ENCODE assay signal across 9 cellular contexts in genomic region chr20:57265649-57266250, GRCh38. TPM values are rescaled to one million over a fixed set of nuclear protein-coding genes. Genes with fewer than 3 reads are reported as not detected.
DNase-seq lines count a peak whose midpoint lies in the region; ATAC-seq, FAIRE-seq and TF ChIP-seq lines count a peak whose summit lies in the region.
"Had no signal": no experiment of that assay in that cellular context is flagged by ENCODE, and none has a peak within 500 bp of the region (broad histone marks: within the 10 kb centered on the region; RNA-seq: fewer than 3 reads in every experiment).

No MANE protein-coding gene starts in this region.

- ATAC-seq in HCT116 (peak; percentile 68), aorta (ENCODE audit: low FRiP score) (no peak)

- no peak for TF ChIP-seq CTCF in HCT116 (IDR thresholded peaks at IDR 0.05 in 2 of 3, conservative IDR thresholded peaks at IDR 0.05 in 1 of 3; ENCODE audit: borderline replicate concordance in 1 of 3, insufficient read depth in 1 of 3, low read depth in 2 of 3, low read length in 2 of 3)
- TF ChIP-seq CTCF in astrocyte (IDR thresholded peaks at IDR 0.05; ENCODE audit: insufficient read depth, low read depth, low read length): no peak
- no peak for TF ChIP-seq CTCF in spleen (IDR thresholded peaks at IDR 0.05 in 8 of 11, conservative IDR thresholded peaks at IDR 0.05 in 3 of 11)

- no peak overlapping the region for H3K27ac Mint-ChIP-seq in astrocyte (ENCODE audit: unreplicated experiment)

- H3K36me3 ChIP-seq in HCT116 (ENCODE audit: control insufficient read depth in 1 of 2, insufficient read depth in 2 of 2, low read length in 2 of 2) (no peaks in the 10 kb centered on the region), astrocyte (ENCODE audit: insufficient read depth, low read length) (no peaks in the 10 kb centered on the region), iPS-20b (ENCODE audit: insufficient read depth, low read depth, low read length) (no peaks in the 10 kb centered on the region), spleen (no peaks in the 10 kb centered on the region), aorta (ENCODE audit: control insufficient read depth in 1 of 2, insufficient read depth in 2 of 2, low read length in 1 of 2) (no peaks in the 10 kb centered on the region)

- no peak for FAIRE-seq in astrocyte (lab: Jason Lieb, UNC)

- POLR2A ChIA-PET in HCT116 (lab: Charles Lee): no interaction called here

- H3K9me3 ChIP-seq in HCT116 (ENCODE audit: control insufficient read depth in 1 of 2, insufficient read depth in 1 of 2, low read depth in 1 of 2, low read length in 2 of 2) (no peaks in the 10 kb centered on the region), astrocyte (ENCODE audit: insufficient read depth, low read depth, low read length) (no peaks in the 10 kb centered on the region), iPS-20b (ENCODE audit: insufficient read depth, low read depth, low read length) (no peaks in the 10 kb centered on the region), spleen (no peaks in the 10 kb centered on the region), aorta (ENCODE audit: control insufficient read depth, low read length) (no peaks in the 10 kb centered on the region)

- H3K4me3 Mint-ChIP-seq in astrocyte (ENCODE audit: unreplicated experiment): peak overlapping the region; percentile 88

- CTCF ChIA-PET in HCT116 (lab: Charles Lee): no interaction called here

- H3K36me3 Mint-ChIP-seq in astrocyte (ENCODE audit: low read depth, unreplicated experiment): peaks cover 3% of the 10 kb centered on the region

- peaks cover 2% of the 10 kb centered on the region for H3K9me3 Mint-ChIP-seq in astrocyte (ENCODE audit: unreplicated experiment)

- peaks cover 13% of the 10 kb centered on the region for H3K4me1 Mint-ChIP-seq in astrocyte (ENCODE audit: low read depth, unreplicated experiment)

- DNase-seq in HCT116 (ENCODE audit: low read depth, low spot score): no peak
- no peak for DNase-seq in astrocyte (ENCODE audit: low read depth)
- no peak for DNase-seq in spleen
- DNase-seq in aorta: no peak
- no peak for DNase-seq in GM03348 (ENCODE audit: low spot score)
- no peak for DNase-seq in activated gamma-delta T cell treated with Interleukin-2 at 50 U/mL for 16 hours
- DNase-seq in activated naive CD4-positive, alpha-beta T cell (lab: John Stamatoyannopoulos, UW): no peak

- RAD21 ChIA-PET in HCT116 (lab: Charles Lee; ENCODE audit: low non-redundant PET in 1 of 2, low total read pairs in 2 of 2, uncharacterized antibody in 2 of 2, unreplicated experiment in 2 of 2): no interaction called here

- no peak for TF ChIP-seq RAD21 in HCT116 (IDR thresholded peaks at IDR 0.05; ENCODE audit: low read depth)

- no peaks in the 10 kb centered on the region for H3K9me2 ChIP-seq in HCT116 (ENCODE audit: insufficient read depth)

- intact Hi-C loops in HCT116 (cut with micrococcal nuclease) (no loop called here), spleen (cut with DNase I; ENCODE audit: low total_unique reads) (no loop called here), aorta (cut with DNase I) (no loop called here)

- peak overlapping the region; percentile 44 to 56 for H3K4me3 ChIP-seq in HCT116 (replicated peaks in 1 of 2; ENCODE audit: low read depth in 1 of 2, low read length in 2 of 2)
- no peak overlapping the region for H3K4me3 ChIP-seq in astrocyte (ENCODE audit: insufficient read depth, low read depth, low read length)
- H3K4me3 ChIP-seq in iPS-20b (ENCODE audit: low read length): peak overlapping the region; percentile 75
- H3K4me3 ChIP-seq in spleen: peak overlapping the region in 6 of 8 donors; percentile 4 to 54 (median 22)
- no peak overlapping the region for H3K4me3 ChIP-seq in aorta (ENCODE audit: low read length in 2 of 2)

- peaks cover 0 to 4% of the 10 kb centered on the region in 2 experiments; a peak in 2 of 4 replicates for H3K4me1 ChIP-seq in HCT116 (ENCODE audit: control insufficient read depth in 1 of 2, insufficient read depth in 2 of 2, low read length in 2 of 2)
- no peaks in the 10 kb centered on the region for H3K4me1 ChIP-seq in astrocyte (ENCODE audit: insufficient read depth, low read length)
- H3K4me1 ChIP-seq in iPS-20b (ENCODE audit: insufficient read depth, low read length): peaks cover 52% of the 10 kb centered on the region; the same call in 1 of the 2 replicates
- peaks cover 0 to 29% (median 9%) of the 10 kb centered on the region in 6 donors for H3K4me1 ChIP-seq in spleen
- H3K4me1 ChIP-seq in aorta (ENCODE audit: control insufficient read depth in 1 of 2, insufficient read depth in 2 of 2, low read length in 2 of 2): no peaks in the 10 kb centered on the region

- no TSS peak for BruUV-seq in HCT116 (replicated peaks; lab: Mats Ljungman, UMichigan)

- H2AFZ ChIP-seq in HCT116 (ENCODE audit: low read depth, low read length, poor library complexity, severe bottlenecking) (no peak overlapping the region), astrocyte (ENCODE audit: low read depth, low read length) (peak overlapping the region; percentile 18)

- H3K27me3 ChIP-seq in HCT116 (ENCODE audit: insufficient read depth, low read length) (no peaks in the 10 kb centered on the region), astrocyte (ENCODE audit: insufficient read depth, low read length) (peaks cover 70% of the 10 kb centered on the region), iPS-20b (ENCODE audit: insufficient read depth, low read length) (peaks cover 98% of the 10 kb centered on the region), spleen (replicated peaks in 1 of 7) (peaks cover 0 to 100% (median 52%) of the 10 kb centered on the region in 7 donors), aorta (ENCODE audit: control insufficient read depth in 1 of 2, insufficient read depth in 2 of 2, low read length in 1 of 2) (peaks cover 0 to under 1% of the 10 kb centered on the region in 2 donors)

- no peaks in the 10 kb centered on the region for H4K20me1 ChIP-seq in HCT116 (ENCODE audit: insufficient read depth)
- H4K20me1 ChIP-seq in astrocyte (ENCODE audit: insufficient read depth, low read length): no peaks in the 10 kb centered on the region

- WGBS in spleen, 5 donors: 3 to 5% (median 4%) methylated on average over 20 to 62 of the region's 62 CpGs
- WGBS in aorta, 2 donors: 1% methylated on average over 57 to 62 of the region's 62 CpGs

- H3K79me2 ChIP-seq in HCT116 (ENCODE audit: insufficient read depth, low read length) (no peaks in the 10 kb centered on the region), astrocyte (ENCODE audit: insufficient read depth, low read length) (no peaks in the 10 kb centered on the region)

- peak overlapping the region; percentile 47; the same call in 1 of the 2 replicates for H3K27ac ChIP-seq in HCT116 (ENCODE audit: low read depth, low read length)
- H3K27ac ChIP-seq in astrocyte (ENCODE audit: low read depth, low read length): no peak overlapping the region
- H3K27ac ChIP-seq in iPS-20b (ENCODE audit: low read length): no peak overlapping the region
- H3K27ac ChIP-seq in spleen: no peak overlapping the region
- H3K27ac ChIP-seq in aorta (ENCODE audit: low read depth in 1 of 2, low read length in 2 of 2): no peak overlapping the region

- H3K9ac ChIP-seq in HCT116 (ENCODE audit: low read length): peak overlapping the region; percentile 46
- no peak overlapping the region for H3K9ac ChIP-seq in astrocyte (ENCODE audit: low read length)
- peak overlapping the region; percentile 60; the same call in 1 of the 2 replicates for H3K9ac ChIP-seq in iPS-20b (ENCODE audit: low read depth, low read length)

- H3K4me2 ChIP-seq in HCT116 (ENCODE audit: low read length) (peak overlapping the region; percentile 66), astrocyte (ENCODE audit: low read length) (peak overlapping the region; percentile 60)

- peaks cover 50% of the 10 kb centered on the region for H3K27me3 Mint-ChIP-seq in astrocyte (ENCODE audit: low read depth, unreplicated experiment)

- TF ChIP-seq POLR2A in HCT116 (IDR thresholded peaks at IDR 0.05; ENCODE audit: borderline replicate concordance, extremely low read depth, insufficient read depth, insufficient read length) (no peak), spleen (IDR thresholded peaks at IDR 0.05) (no peak)

TF ChIP-seq in HCT116, 20 proteins besides CTCF, POLR2A, EP300 and RAD21:
- no peak for TF ChIP-seq TCF7L2 (IDR thresholded peaks at IDR 0.05; ENCODE audit: borderline replicate concordance, extremely low read depth, insufficient read depth, insufficient read length)

RNA-seq across cellular contexts. Expression of gene BMP7, which starts 0.7 kb away (rescaled TPM):
- total RNA-seq in HCT116 (2021; ENCODE audit: unreplicated experiment) (7.0 TPM), astrocyte (12.3 and 15.3 TPM in 2 replicates), spleen (1 to 10 TPM in 2 of 7 donors, under 1 TPM in 4, not detected in 1; 0.43 to 1.5 (median 0.95) TPM), aorta (1 to 10 TPM in 1 of 2 donors, under 1 TPM in 1; 0.52 to 1.0 TPM)
- polyA plus RNA-seq in HCT116 (2012): 9.6 and 11.4 TPM in 2 replicates
- polyA plus RNA-seq in spleen (under 1 TPM; 0.26 to 0.58 (median 0.36) TPM), aorta (not detected)
- total RNA-seq: liver had no signal
- polyA plus RNA-seq: liver had no signal

Comparison
In these comparisons a context has a peak if more than half of its experiments do, and no peak if none do; other contexts are left out.
1. H3K4me3 ChIP-seq: peak in HCT116 (2 of 2), iPS-20b (single experiment) and spleen (6 of 8); none in astrocyte (single experiment) and aorta (0 of 2).